In the genomic region with DNA sequence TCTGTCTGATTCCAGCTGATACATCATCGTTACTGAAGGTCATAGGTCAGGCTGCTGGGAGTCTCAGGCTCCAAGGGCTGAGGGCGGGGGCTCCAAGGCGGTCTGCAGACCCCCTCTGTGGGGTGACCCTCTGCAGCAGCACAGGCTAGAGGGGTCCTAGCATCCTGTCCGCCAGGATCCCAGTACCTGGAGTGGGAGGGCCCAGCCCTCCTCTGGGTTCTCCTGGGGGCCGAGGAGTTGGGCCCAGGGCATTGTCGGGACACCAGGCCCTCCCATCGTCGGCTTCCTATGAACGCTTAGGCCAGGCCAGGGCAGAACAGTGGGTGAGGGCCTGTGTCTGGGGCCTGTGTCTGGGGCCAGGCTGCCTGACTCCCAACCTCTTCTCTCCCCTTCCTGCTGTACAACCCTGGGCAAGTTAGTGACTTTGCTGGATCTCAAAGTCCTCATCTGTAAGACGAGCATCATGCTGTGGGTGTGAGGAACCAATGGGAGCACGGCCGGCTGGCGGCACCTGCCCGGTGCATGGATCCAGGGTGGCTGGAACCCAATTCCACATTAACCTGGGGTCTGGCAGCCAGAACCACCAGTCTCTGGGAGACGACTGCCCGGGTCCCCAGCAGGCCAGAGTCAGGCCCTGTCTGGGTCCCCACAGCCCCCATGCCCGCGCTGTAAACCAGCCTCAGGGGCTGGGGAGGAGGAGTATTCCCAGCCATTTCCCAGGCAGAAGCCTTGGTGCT, we compare ENCODE assay signal across 16 cellular contexts. TPM values are rescaled to one million over a fixed set of nuclear protein-coding genes. Genes with fewer than 3 reads are reported as not detected.
DNase-seq lines count a peak whose midpoint lies in the region; ATAC-seq and TF ChIP-seq lines count a peak whose summit lies in the region.
"Had no signal": no experiment of that assay in that cellular context is flagged by ENCODE, and none has a peak within 500 bp of the region (broad histone marks: within the 10 kb centered on the region; RNA-seq: fewer than 3 reads in every experiment).

No MANE protein-coding gene starts in this region.

- no peak for TF ChIP-seq EP300 in ovary (IDR thresholded peaks at IDR 0.05)

- 83 to 89% (median 86%) methylated on average over 17 to 18 of the region's 18 CpGs for WGBS in ovary, 3 donors

- H3K27ac ChIP-seq in Peyer's patch (peak overlapping the region in 3 of 4 donors; percentile 31 to 58 (median 57)), ovary (peak overlapping the region; percentile 76 to 79), thoracic aorta (peak overlapping the region; percentile 76 to 78)

- no peak for TF ChIP-seq CTCF in Peyer's patch (IDR thresholded peaks at IDR 0.05)
- TF ChIP-seq CTCF in ovary (IDR thresholded peaks at IDR 0.05) = no peak
- no peak for TF ChIP-seq CTCF in thoracic aorta (IDR thresholded peaks at IDR 0.05)

- H3K4me1 ChIP-seq in Peyer's patch (no peaks in the 10 kb centered on the region), ovary (ENCODE audit: insufficient read depth) (peaks cover 24% of the 10 kb centered on the region), thoracic aorta (ENCODE audit: control insufficient read depth in 1 of 2, low read depth in 2 of 2) (peaks cover 13 to 52% of the 10 kb centered on the region in 2 donors)
- H3K4me1 ChIP-seq: Caco-2 had no signal

- ATAC-seq in left cardiac atrium = no peak
- ATAC-seq in thoracic aorta (ENCODE audit: insufficient number of reproducible peaks, low FRiP score, low read depth) = no peak
- ATAC-seq: activated naive CD8-positive, alpha-beta T cell treated with anti-CD3 and anti-CD28 coated beads, Interleukin-2, amount 50 U/mL, for 24 hours; effector memory CD8-positive, alpha-beta T cell had no signal

- H3K9me3 ChIP-seq in Peyer's patch (no peaks in the 10 kb centered on the region), ovary (no peaks in the 10 kb centered on the region), thoracic aorta (no peaks in the 10 kb centered on the region)
- H3K9me3 ChIP-seq: Caco-2, pancreas had no signal

- H3K36me3 ChIP-seq in Peyer's patch = no peaks in the 10 kb centered on the region
- H3K36me3 ChIP-seq in ovary = no peaks in the 10 kb centered on the region
- H3K36me3 ChIP-seq in thoracic aorta = no peaks in the 10 kb centered on the region
- H3K36me3 ChIP-seq: pancreas had no signal

- H3K27me3 ChIP-seq in Peyer's patch (no peaks in the 10 kb centered on the region), ovary (no peaks in the 10 kb centered on the region), thoracic aorta (replicated peaks; ENCODE audit: insufficient read depth) (no peaks in the 10 kb centered on the region)

- DNase-seq in Peyer's patch (no peak), left cardiac atrium (peak; percentile 16), ovary (peak in 1 of 5 donors; percentile 57), thoracic aorta (ENCODE audit: low spot score) (no peak), ecto neural progenitor cell (ENCODE audit: low spot score) (no peak), LoVo (ENCODE audit: low spot score) (no peak), CD1c-positive myeloid dendritic cell (ENCODE audit: extremely low spot score) (no peak)
- DNase-seq in stimulated activated CD4-positive, alpha-beta T cell treated with anti-CD3 and anti-CD28 coated beads, Interleukin-2, amount 100 ng/mL, for 24 hours = no peak
- DNase-seq: activated CD4-positive, CD25-positive, alpha-beta regulatory T cell treated with anti-CD3 and anti-CD28 coated beads, Interleukin-2, amount 50 U/mL, for 72 hours; activated naive CD8-positive, alpha-beta T cell treated with anti-CD3 and anti-CD28 coated beads, Interleukin-2, amount 50 U/mL, for 24 hours; Caco-2; central memory CD4-positive, alpha-beta T cell; effector memory CD8-positive, alpha-beta T cell; NCI-H1417 treated with DMSO at 0.1 percent for 48 hours; T-helper 2 cell had no signal

- intact Hi-C loops in left cardiac atrium (cut with DNase I) (no loop called here), ovary (cut with DNase I) (loop anchor here in 1 of 4 donors (5.0 kb wide), 1 partner anchor 41 kb away; no protein-coding TSS in a partner anchor)

- TF ChIP-seq POLR2A in Peyer's patch (IDR thresholded peaks at IDR 0.05) (no peak), ovary (IDR thresholded peaks at IDR 0.05) (no peak)

- H3K4me3 ChIP-seq in Peyer's patch (no peak overlapping the region), ovary (no peak overlapping the region), thoracic aorta (peak overlapping the region; percentile 59)
- H3K4me3 ChIP-seq: pancreas had no signal

RNA-seq across cellular contexts. Expression of a gene that starts 56.2 kb away (rescaled TPM):
- total RNA-seq in Peyer's patch (10 to 100 TPM; 18.6 to 85.0 (median 33.0) TPM), left cardiac atrium (100 to 1,000 TPM in 1 of 2 donors, 10 to 100 TPM in 1; 53.4 to 104 TPM), ovary (100 to 1,000 TPM; 141 to 353 (median 270) TPM), thoracic aorta (100 to 1,000 TPM; 507 to 811 TPM)
- polyA plus RNA-seq in ovary = 100 to 1,000 TPM in 1 of 2 donors, 10 to 100 TPM in 1; 11.1 to 201 TPM
